Comparison of ENCODE assay signal across 15 cellular contexts in genomic region chr1:180233191-180234011, GRCh38. TPM values are rescaled to one million over a fixed set of nuclear protein-coding genes. Genes with fewer than 3 reads are reported as not detected.
A peak's percentile ranks its signal among the peaks of the same experiment; 100 is the strongest.
DNase-seq lines count a peak whose midpoint lies in the region; ATAC-seq and TF ChIP-seq lines count a peak whose summit lies in the region.
"Had no signal": no experiment of that assay in that cellular context is flagged by ENCODE, and none has a peak within 500 bp of the region (broad histone marks: within the 10 kb centered on the region; RNA-seq: fewer than 3 reads in every experiment).

No MANE protein-coding gene starts in this region.

- H3K9me3 ChIP-seq in heart left ventricle (no peaks in the 10 kb centered on the region), T-helper 17 cell (ENCODE audit: control insufficient read depth, low read length, poor library complexity, severe bottlenecking) (no peaks in the 10 kb centered on the region), iPS-20b (ENCODE audit: insufficient read depth, low read depth, low read length) (peaks cover 3% of the 10 kb centered on the region; the same call in 1 of the 2 replicates), thoracic aorta (no peaks in the 10 kb centered on the region)
- H3K9me3 ChIP-seq: body of pancreas, suprapubic skin had no signal

- peaks cover 79 to 100% (median 98%) of the 10 kb centered on the region in 9 donors for H3K27me3 ChIP-seq in heart left ventricle
- peaks cover 96% of the 10 kb centered on the region for H3K27me3 ChIP-seq in iPS-20b (ENCODE audit: insufficient read depth, low read length)
- H3K27me3 ChIP-seq in thoracic aorta (replicated peaks; ENCODE audit: insufficient read depth): peaks cover 41% of the 10 kb centered on the region

- DNase-seq in cardiac septum (ENCODE audit: low spot score) (peak; percentile 71), heart left ventricle (no peak), T-helper 17 cell (no peak), thoracic aorta (ENCODE audit: low spot score) (no peak), NCI-H2107 treated with DMSO at 0.1 percent for 48 hours (lab: John Stamatoyannopoulos, UW; ENCODE audit: unreplicated experiment) (no peak), HK-2 (ENCODE audit: unreplicated experiment) (no peak)
- DNase-seq: activated CD4-positive, alpha-beta T cell treated with anti-CD3 and anti-CD28 coated beads for 1 hour; immature natural killer cell; Kasumi-1; NCI-H524 treated with DMSO at 0.1 percent for 48 hours; PC-9 had no signal

- H3K4me3 Mint-ChIP-seq in T-helper 17 cell: peak overlapping the region; percentile 60

- no peak overlapping the region for H3K27ac Mint-ChIP-seq in T-helper 17 cell
- H3K27ac Mint-ChIP-seq: immature natural killer cell had no signal

- TF ChIP-seq CTCF in heart left ventricle (IDR thresholded peaks at IDR 0.05) (no peak), thoracic aorta (IDR thresholded peaks at IDR 0.05) (no peak)

- intact Hi-C loops in cardiac septum (cut with DNase I): no loop called here
- intact Hi-C loops in heart left ventricle (cut with DNase I): no loop called here

- H3K4me1 Mint-ChIP-seq in T-helper 17 cell: peaks cover 15% of the 10 kb centered on the region

- peaks cover 75% of the 10 kb centered on the region for H3K27me3 Mint-ChIP-seq in T-helper 17 cell

- no peaks in the 10 kb centered on the region for H3K36me3 Mint-ChIP-seq in T-helper 17 cell (ENCODE audit: low read depth)
- H3K36me3 Mint-ChIP-seq: immature natural killer cell had no signal

- H3K36me3 ChIP-seq in heart left ventricle (no peaks in the 10 kb centered on the region), iPS-20b (ENCODE audit: insufficient read depth, low read depth, low read length) (no peaks in the 10 kb centered on the region), thoracic aorta (no peaks in the 10 kb centered on the region)
- H3K36me3 ChIP-seq: suprapubic skin had no signal

- H3K27ac ChIP-seq in heart left ventricle (no peak overlapping the region), iPS-20b (ENCODE audit: low read length) (no peak overlapping the region), thoracic aorta (no peak overlapping the region)
- H3K27ac ChIP-seq: body of pancreas, PC-9, suprapubic skin had no signal

- H3K4me1 ChIP-seq in heart left ventricle (peaks cover 5 to 62% (median 44%) of the 10 kb centered on the region in 12 donors), iPS-20b (ENCODE audit: insufficient read depth, low read length) (peaks cover 45% of the 10 kb centered on the region), thoracic aorta (ENCODE audit: control insufficient read depth in 1 of 2, low read depth in 2 of 2) (peaks cover 40 to 56% of the 10 kb centered on the region in 2 donors)

- H3K4me3 ChIP-seq in heart left ventricle (peak overlapping the region in 1 of 12 donors; percentile 4), iPS-20b (ENCODE audit: low read length) (peak overlapping the region; percentile 83; the same call in 1 of the 2 replicates), thoracic aorta (peak overlapping the region; percentile 34)
- H3K4me3 ChIP-seq: body of pancreas, PC-9 had no signal

- WGBS in heart left ventricle, 4 donors: 2 to 4% (median 3%) methylated on average over 66 to 71 of the region's 71 CpGs

- no peak overlapping the region for H3K9ac ChIP-seq in iPS-20b (ENCODE audit: low read depth, low read length)

- no peak for TF ChIP-seq POLR2A in heart left ventricle (IDR thresholded peaks at IDR 0.05)

- ATAC-seq in heart left ventricle (no peak), T-helper 17 cell (no peak), thoracic aorta (ENCODE audit: insufficient number of reproducible peaks, low FRiP score, low read depth) (no peak)
- ATAC-seq: body of pancreas had no signal

RNA-seq across cellular contexts. Expression of gene LHX4, which starts 3.3 kb away (rescaled TPM):
- total RNA-seq in cardiac septum (0.03 TPM), heart left ventricle (not detected), T-helper 17 cell (not detected), thoracic aorta (not detected)
- polyA plus RNA-seq in heart left ventricle: not detected
- total RNA-seq: body of pancreas, osteoblast had no signal
